10 cellular contexts compared by ENCODE assay signal in genomic region chr10:110336111-110336721, GRCh38. TPM values are rescaled to one million over a fixed set of nuclear protein-coding genes. Genes with fewer than 3 reads are reported as not detected.
DNase-seq lines count a peak whose midpoint lies in the region; ATAC-seq, FAIRE-seq and TF ChIP-seq lines count a peak whose summit lies in the region.
"Had no signal": no experiment of that assay in that cellular context is flagged by ENCODE, and none has a peak within 500 bp of the region (broad histone marks: within the 10 kb centered on the region; RNA-seq: fewer than 3 reads in every experiment).

No MANE protein-coding gene starts in this region.

- H3K27me3 Mint-ChIP-seq in GM23338 (ENCODE audit: insufficient read depth, low read depth, poor library complexity) = peaks cover 2% of the 10 kb centered on the region

- no peak for FAIRE-seq in pancreas (lab: Jason Lieb, UNC)

- H3K36me3 Mint-ChIP-seq in GM23338 (ENCODE audit: low read depth) = peaks cover 4% of the 10 kb centered on the region; the same call in 1 of the 3 replicates

- no peaks in the 10 kb centered on the region for H3K36me3 ChIP-seq in GM23338 (ENCODE audit: insufficient read depth)
- H3K36me3 ChIP-seq in pancreas = no peaks in the 10 kb centered on the region

- WGBS in pancreas, 2 donors = 55 to 73% methylated on average over 10 of the region's 10 CpGs

- H3K27me3 ChIP-seq in GM23338 (ENCODE audit: insufficient read depth) (no peaks in the 10 kb centered on the region), pancreas (no peaks in the 10 kb centered on the region)

- no peaks in the 10 kb centered on the region for H3K79me2 ChIP-seq in GM23338 (replicated peaks; ENCODE audit: insufficient read depth)

- H3K27ac ChIP-seq in GM23338 (ENCODE audit: low read depth) (peak overlapping the region; percentile 6; the same call in 1 of the 2 replicates), pancreas (no peak overlapping the region)

- TF ChIP-seq CTCF in GM23338 (conservative IDR thresholded peaks at IDR 0.05; ENCODE audit: low read depth in 2 of 2) (0 out of 4 replicates have a peak, but pooled peaks of 1 of the 2 experiments have one; percentile 17), pancreas (IDR thresholded peaks at IDR 0.05) (no peak)

- H3K9me3 Mint-ChIP-seq in GM23338 = peaks cover 14% of the 10 kb centered on the region
- H3K9me3 Mint-ChIP-seq: activated naive CD8-positive, alpha-beta T cell treated with anti-CD3 and anti-CD28 coated beads, Interleukin-2, amount 50 U/mL, for 24 hours had no signal

- no peaks in the 10 kb centered on the region; the same call in 1 of the 2 replicates for H3K9me2 ChIP-seq in GM23338 (ENCODE audit: insufficient read depth)

- H4K20me1 ChIP-seq in GM23338 (replicated peaks; ENCODE audit: insufficient read depth) = no peaks in the 10 kb centered on the region

- peaks cover 16% of the 10 kb centered on the region for H3K4me1 ChIP-seq in GM23338 (ENCODE audit: insufficient read depth)
- no peaks in the 10 kb centered on the region for H3K4me1 ChIP-seq in pancreas

- peak overlapping the region; percentile 76 for H2AFZ ChIP-seq in GM23338

- TF ChIP-seq POLR2A in erythroblast (IDR thresholded peaks at IDR 0.05; ENCODE audit: low read length) = no peak

- H3K4me3 Mint-ChIP-seq in GM23338 = no peak overlapping the region
- H3K4me3 Mint-ChIP-seq: activated naive CD8-positive, alpha-beta T cell treated with anti-CD3 and anti-CD28 coated beads, Interleukin-2, amount 50 U/mL, for 24 hours had no signal

- peaks cover 17% of the 10 kb centered on the region for H3K4me1 Mint-ChIP-seq in GM23338

- no peaks in the 10 kb centered on the region for H3K9me3 ChIP-seq in pancreas

- peak; percentile 64 for DNase-seq in GM23338 (ENCODE audit: low spot score)
- peak; percentile 74 for DNase-seq in NCI-H446 treated with DMSO at 0.1 percent for 48 hours (lab: John Stamatoyannopoulos, UW)
- peak; percentile 86 for DNase-seq in epidermal melanocyte (ENCODE audit: insufficient read length, low spot score)
- DNase-seq in pancreas = no peak
- no peak for DNase-seq in erythroblast (lab: John Stamatoyannopoulos, UW)
- DNase-seq in NCI-H2029 (lab: John Stamatoyannopoulos, UW) = no peak
- DNase-seq in activated T-cell treated with anti-CD3 and anti-CD28 coated beads, Interleukin-2, amount 50 U/mL, for 48 hours = no peak
- DNase-seq in activated CD4-positive, alpha-beta T cell treated with anti-CD3 and anti-CD28 coated beads, Interleukin-2, amount 50 U/mL, for 1 hour = no peak
- DNase-seq: activated naive CD8-positive, alpha-beta T cell treated with anti-CD3 and anti-CD28 coated beads, Interleukin-2, amount 50 U/mL, for 24 hours; NCI-H526 had no signal

- ATAC-seq in GM23338 (peak; percentile 94), pancreas (peak in 3 of 4 donors; percentile 36 to 70 (median 40))
- ATAC-seq: activated naive CD8-positive, alpha-beta T cell treated with anti-CD3 and anti-CD28 coated beads, Interleukin-2, amount 50 U/mL, for 24 hours had no signal

- no peak overlapping the region; the same call in 1 of the 2 replicates for H3K4me3 ChIP-seq in GM23338
- no peak overlapping the region for H3K4me3 ChIP-seq in pancreas

- no peaks in the 10 kb centered on the region for H3F3A ChIP-seq in GM23338 (replicated peaks; ENCODE audit: low read depth)

- peak overlapping the region; percentile 61; the same call in 1 of the 2 replicates for H3K27ac Mint-ChIP-seq in GM23338
- H3K27ac Mint-ChIP-seq: activated naive CD8-positive, alpha-beta T cell treated with anti-CD3 and anti-CD28 coated beads, Interleukin-2, amount 50 U/mL, for 24 hours had no signal

- peak overlapping the region; percentile 45 for H3K4me2 ChIP-seq in GM23338

- intact Hi-C loops in pancreas (cut with DNase I) = no loop called here

TF ChIP-seq in GM23338, 12 proteins besides CTCF, POLR2A, EP300 and RAD21 (continues in another document):
- TF ChIP-seq STAT1 (IDR thresholded peaks at IDR 0.05; ENCODE audit: unreplicated experiment) (no peak), REST (IDR thresholded peaks at IDR 0.05; ENCODE audit: unreplicated experiment) (no peak), ETS1 (IDR thresholded peaks at IDR 0.05) (no peak), JUNB (IDR thresholded peaks at IDR 0.05; ENCODE audit: unreplicated experiment) (no peak), EZH2 (IDR thresholded peaks at IDR 0.05; ENCODE audit: low read depth, unreplicated experiment) (no peak)

RNA-seq across cellular contexts. Expression of gene SMNDC1, which starts 31.5 kb away (rescaled TPM):
- total RNA-seq in GM23338 (2014; rRNA removed; shearing (Covaris generic)) = 28.4 and 29.9 TPM in 2 replicates
- polyA plus RNA-seq in GM23338 (2016; fragmentation: Nextera tagmentation; extraction: Ambion mirVana) (41.9 and 45.1 TPM in 2 replicates), pancreas (1 to 10 TPM; 5.2 to 9.9 TPM)
- total RNA-seq in pancreas = 10 to 100 TPM in 3 of 6 donors, 1 to 10 TPM in 3; 8.0 to 13.7 (median 9.8) TPM

Comparison
In these comparisons a context has a peak if more than half of its experiments do, and no peak if none do; other contexts are left out.
1. DNase-seq: peak in GM23338 (single experiment), NCI-H446 treated with DMSO at 0.1 percent for 48 hours (single experiment) and epidermal melanocyte (single experiment); none in pancreas (0 of 6), erythroblast (0 of 2), NCI-H2029 (single experiment), activated T-cell treated with anti-CD3 and anti-CD28 coated beads, Interleukin-2, amount 50 U/mL, for 48 hours (0 of 2) and activated CD4-positive, alpha-beta T cell treated with anti-CD3 and anti-CD28 coated beads, Interleukin-2, amount 50 U/mL, for 1 hour (single experiment).